ENCODE assay signal across 9 cellular contexts in the genomic region with DNA sequence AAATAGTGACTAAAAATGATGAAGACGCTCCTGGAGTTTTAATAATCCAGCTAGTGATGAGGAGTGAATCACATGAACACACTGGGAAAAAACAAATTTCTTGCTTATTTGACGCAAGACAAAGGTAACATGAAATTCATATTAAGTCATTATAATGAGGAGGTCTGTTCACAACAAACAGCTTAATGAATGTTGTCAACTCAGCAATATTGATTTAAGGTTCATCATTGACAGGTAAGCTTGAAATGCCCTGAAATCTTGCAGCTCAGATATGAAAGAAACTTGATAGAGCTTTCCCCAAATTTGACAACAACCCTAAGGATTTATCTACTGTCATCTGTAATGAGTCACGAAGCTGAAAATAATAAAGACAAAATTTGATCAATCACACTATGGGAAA.
"Had no signal": no experiment of that assay in that cellular context is flagged by ENCODE, and none has a peak within 500 bp of the region (broad histone marks: within the 10 kb centered on the region; RNA-seq: fewer than 3 reads in every experiment).

No MANE protein-coding gene starts in this region.

- H3K27ac ChIP-seq: GM23248, KMS-11 had no signal

- H3K4me2 ChIP-seq: KMS-11 had no signal

- DNase-seq: GM23248, GOT3, H9, HCEC 1CT, Karpas-422, KBM-7 had no signal

- FAIRE-seq: H54, HTR-8/SVneo had no signal

- H3K9ac ChIP-seq: GM23248, KMS-11 had no signal

- H2AFZ ChIP-seq: GM23248 had no signal

- H3K4me3 ChIP-seq: GM23248 had no signal
